ENCODE assay signal across 17 cellular contexts in the genomic region with DNA sequence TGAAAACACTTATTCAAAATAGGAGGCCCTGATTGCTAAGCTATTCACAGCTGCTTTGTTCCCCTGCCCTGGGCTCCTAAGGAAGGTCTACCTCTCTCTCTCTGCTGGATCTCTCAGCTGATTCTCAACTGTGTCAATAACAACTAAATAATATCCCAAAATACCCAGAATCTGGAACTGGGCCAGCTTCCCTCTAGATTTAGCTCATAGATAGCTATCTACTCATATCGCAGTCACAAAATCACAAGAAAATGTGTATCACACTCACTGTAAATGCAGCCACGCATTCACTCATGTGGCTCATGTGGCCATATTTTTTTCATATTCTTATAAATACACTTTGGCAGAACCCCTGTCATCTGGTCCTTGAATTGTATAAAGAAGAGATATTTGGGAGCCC.
DNase-seq lines count a peak whose midpoint lies in the region; ATAC-seq and TF ChIP-seq lines count a peak whose summit lies in the region.
"Had no signal": no experiment of that assay in that cellular context is flagged by ENCODE, and none has a peak within 500 bp of the region (broad histone marks: within the 10 kb centered on the region; RNA-seq: fewer than 3 reads in every experiment).

No MANE protein-coding gene starts in this region.

- peaks cover 11% of the 10 kb centered on the region for H3K9me3 Mint-ChIP-seq in natural killer cell treated with Interleukin-12 subunit alpha and Interleukin-12 subunit beta and Interleukin-15 and Interleukin-18, amount 100 ng/mL, for 72 hours
- H3K9me3 Mint-ChIP-seq: CD8-positive, alpha-beta T cell had no signal

- no peaks in the 10 kb centered on the region for H3K27me3 Mint-ChIP-seq in natural killer cell treated with Interleukin-12 subunit alpha and Interleukin-12 subunit beta and Interleukin-15 and Interleukin-18, amount 100 ng/mL, for 72 hours
- H3K27me3 Mint-ChIP-seq: B cell had no signal

- H3K27ac Mint-ChIP-seq in natural killer cell treated with Interleukin-12 subunit alpha and Interleukin-12 subunit beta and Interleukin-15 and Interleukin-18, amount 100 ng/mL, for 72 hours = no peak overlapping the region
- H3K27ac Mint-ChIP-seq: B cell; CD8-positive, alpha-beta T cell had no signal

- H3K27ac ChIP-seq in VCaP = peak overlapping the region; percentile 79
- H3K27ac ChIP-seq: BLaER1 treated with 17β-estradiol and CSF1 and Interleukin-3, amounts not matched to agents 10 nM and 100 nM; GM23248; HL-60 had no signal

- no peaks in the 10 kb centered on the region for H3K36me3 Mint-ChIP-seq in natural killer cell treated with Interleukin-12 subunit alpha and Interleukin-12 subunit beta and Interleukin-15 and Interleukin-18, amount 100 ng/mL, for 72 hours
- H3K36me3 Mint-ChIP-seq: CD8-positive, alpha-beta T cell had no signal

- ATAC-seq in natural killer cell treated with Interleukin-12 subunit alpha and Interleukin-12 subunit beta and Interleukin-15 and Interleukin-18, amount 100 ng/mL, for 72 hours = no peak
- ATAC-seq in HG02759 (IDR thresholded peaks at IDR 0.05; ENCODE audit: unreplicated experiment) = no peak
- ATAC-seq: CD8-positive, alpha-beta T cell had no signal

- H3K4me3 Mint-ChIP-seq in natural killer cell treated with Interleukin-12 subunit alpha and Interleukin-12 subunit beta and Interleukin-15 and Interleukin-18, amount 100 ng/mL, for 72 hours = no peak overlapping the region
- H3K4me3 Mint-ChIP-seq: B cell; CD8-positive, alpha-beta T cell had no signal

- no peak for TF ChIP-seq CTCF in VCaP (conservative IDR thresholded peaks at IDR 0.05)

- DNase-seq in NCI-H345 (lab: John Stamatoyannopoulos, UW) (peak; percentile 52), NCI-H345 treated with DMSO at 0.1 percent for 48 hours (lab: John Stamatoyannopoulos, UW; ENCODE audit: unreplicated experiment) (no peak), DMS153 (lab: John Stamatoyannopoulos, UW) (peak; percentile 41), NCI-H1105 treated with DMSO at 0.1 percent for 48 hours (lab: John Stamatoyannopoulos, UW) (peak; percentile 79), SW480 (ENCODE audit: low spot score) (no peak)
- DNase-seq in natural killer cell treated with Interleukin-12 subunit alpha and Interleukin-12 subunit beta and Interleukin-15 and Interleukin-18, amount 100 ng/mL, for 72 hours (ENCODE audit: low spot score) = no peak
- DNase-seq: CD8-positive, alpha-beta T cell; DMS 273 treated with DMSO at 0.1 percent for 48 hours; DMS79; GDM1; GM23248; HCEC 1CT had no signal

- H3K4me1 Mint-ChIP-seq in natural killer cell treated with Interleukin-12 subunit alpha and Interleukin-12 subunit beta and Interleukin-15 and Interleukin-18, amount 100 ng/mL, for 72 hours (ENCODE audit: low read depth in 2 of 2) = no peaks in the 10 kb centered on the region
- H3K4me1 Mint-ChIP-seq: B cell had no signal

Comparison
In these comparisons a context has a peak if more than half of its experiments do, and no peak if none do; other contexts are left out.
1. DNase-seq: peak in NCI-H345 (single experiment), DMS153 (single experiment) and NCI-H1105 treated with DMSO at 0.1 percent for 48 hours (single experiment); none in NCI-H345 treated with DMSO at 0.1 percent for 48 hours (single experiment), natural killer cell treated with Interleukin-12 subunit alpha and Interleukin-12 subunit beta and Interleukin-15 and Interleukin-18, amount 100 ng/mL, for 72 hours (single experiment) and SW480 (single experiment).